In the genomic region with DNA sequence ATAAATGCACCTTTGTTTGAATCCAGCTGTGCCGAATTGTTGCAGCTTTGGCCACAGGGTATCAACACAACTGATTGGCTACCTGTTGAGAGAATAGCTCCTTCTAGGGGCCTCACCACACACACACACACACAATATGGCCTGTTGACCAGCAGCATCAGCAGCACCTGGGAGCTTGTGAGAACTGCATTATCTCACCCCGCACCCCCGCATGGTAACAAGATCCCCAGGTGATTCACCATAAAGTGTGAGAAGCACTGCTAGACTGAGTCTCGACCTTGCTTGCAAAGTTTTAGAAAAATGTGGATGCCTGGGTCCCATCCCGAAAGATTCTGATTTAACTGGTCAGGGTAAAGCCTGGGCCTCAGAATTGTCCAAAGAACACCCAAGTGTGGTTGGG, we compare ENCODE assay signal across 19 cellular contexts.
A peak's percentile ranks its signal among the peaks of the same experiment; 100 is the strongest.
DNase-seq lines count a peak whose midpoint lies in the region; FAIRE-seq and TF ChIP-seq lines count a peak whose summit lies in the region.
"Had no signal": no experiment of that assay in that cellular context is flagged by ENCODE, and none has a peak within 500 bp of the region (broad histone marks: within the 10 kb centered on the region; RNA-seq: fewer than 3 reads in every experiment).

No MANE protein-coding gene starts in this region.

- no peaks in the 10 kb centered on the region for H3K27me3 ChIP-seq in astrocyte (ENCODE audit: insufficient read depth, low read length)

- H3K27me3 Mint-ChIP-seq in Calu3 (ENCODE audit: unreplicated experiment): no peaks in the 10 kb centered on the region
- H3K27me3 Mint-ChIP-seq in astrocyte (ENCODE audit: low read depth, unreplicated experiment): no peaks in the 10 kb centered on the region
- H3K27me3 Mint-ChIP-seq: B cell; CD4-positive, alpha-beta T cell had no signal

- H3K4me3 Mint-ChIP-seq in Calu3 (ENCODE audit: low read depth, unreplicated experiment) (no peak overlapping the region), astrocyte (ENCODE audit: unreplicated experiment) (no peak overlapping the region)
- H3K4me3 Mint-ChIP-seq: B cell; CD4-positive, alpha-beta T cell; HFFc6 had no signal

- H4K20me1 ChIP-seq in astrocyte (ENCODE audit: insufficient read depth, low read length): no peaks in the 10 kb centered on the region

- H3K9ac ChIP-seq in astrocyte (ENCODE audit: low read length): no peak overlapping the region

- no peak overlapping the region for H2AFZ ChIP-seq in astrocyte (ENCODE audit: low read depth, low read length)

- H3K27ac ChIP-seq in astrocyte (ENCODE audit: low read depth, low read length): no peak overlapping the region
- H3K27ac ChIP-seq in epithelial cell of prostate: no peak overlapping the region

- intact Hi-C loops in Calu3 (cut with micrococcal nuclease; ENCODE audit: unreplicated experiment): no loop called here

- H3K4me2 ChIP-seq in astrocyte (ENCODE audit: low read length): no peak overlapping the region

- H3K4me1 ChIP-seq in astrocyte (ENCODE audit: insufficient read depth, low read length): no peaks in the 10 kb centered on the region

- no peaks in the 10 kb centered on the region for H3K9me3 ChIP-seq in astrocyte (ENCODE audit: insufficient read depth, low read depth, low read length)

- no peaks in the 10 kb centered on the region for H3K79me2 ChIP-seq in astrocyte (ENCODE audit: insufficient read depth, low read length)

- no peak overlapping the region for H3K4me3 ChIP-seq in astrocyte (ENCODE audit: insufficient read depth, low read depth, low read length)
- H3K4me3 ChIP-seq: K562 had no signal

- peak; percentile 56 for FAIRE-seq in astrocyte (lab: Jason Lieb, UNC)
- FAIRE-seq: A204.1, G401.6, GM12891, GM19239, K562 had no signal

- peaks cover 5% of the 10 kb centered on the region for H3K36me3 Mint-ChIP-seq in Calu3 (ENCODE audit: insufficient read depth, unreplicated experiment)
- H3K36me3 Mint-ChIP-seq in astrocyte (ENCODE audit: low read depth, unreplicated experiment): no peaks in the 10 kb centered on the region

- DNase-seq in Calu3 (peak; percentile 2), NCI-H146 treated with DMSO at 0.1 percent for 48 hours (lab: John Stamatoyannopoulos, UW; ENCODE audit: unreplicated experiment) (peak; percentile 41), astrocyte (ENCODE audit: low read depth) (no peak), epithelial cell of prostate (ENCODE audit: low read depth, low spot score) (peak; percentile 12), COR-L47 (lab: John Stamatoyannopoulos, UW) (no peak), NCI-H187 (lab: John Stamatoyannopoulos, UW) (no peak), NCI-H1436 treated with DMSO at 0.1 percent for 48 hours (lab: John Stamatoyannopoulos, UW) (no peak)
- DNase-seq: C1 segment of cervical spinal cord; CD4-positive, alpha-beta T cell; DMS79 treated with DMSO at 0.1 percent for 48 hours; EL; HCEC 1CT; HFFc6 had no signal

- no TSS peak for BruUV-seq in Calu3 (replicated peaks; lab: Mats Ljungman, UMichigan)

- H3K4me1 Mint-ChIP-seq in Calu3 (ENCODE audit: low read depth, unreplicated experiment): peaks cover 17% of the 10 kb centered on the region
- peaks cover 7% of the 10 kb centered on the region for H3K4me1 Mint-ChIP-seq in astrocyte (ENCODE audit: low read depth, unreplicated experiment)
- H3K4me1 Mint-ChIP-seq: B cell had no signal

- no peaks in the 10 kb centered on the region for H3K36me3 ChIP-seq in astrocyte (ENCODE audit: insufficient read depth, low read length)

- TF ChIP-seq CTCF in Calu3 (IDR thresholded peaks at IDR 0.05; ENCODE audit: unreplicated experiment) (no peak), astrocyte (IDR thresholded peaks at IDR 0.05; ENCODE audit: insufficient read depth, low read depth, low read length) (no peak)

- H3K27ac Mint-ChIP-seq in Calu3 (ENCODE audit: unreplicated experiment) (no peak overlapping the region), astrocyte (ENCODE audit: unreplicated experiment) (no peak overlapping the region)
- H3K27ac Mint-ChIP-seq: B cell; CD4-positive, alpha-beta T cell; HFFc6 had no signal

- CTCF ChIA-PET in Calu3 (lab: Charles Lee): no interaction called here

- H3K9me3 Mint-ChIP-seq in Calu3 (ENCODE audit: low read depth, unreplicated experiment): no peaks in the 10 kb centered on the region
- no peaks in the 10 kb centered on the region for H3K9me3 Mint-ChIP-seq in astrocyte (ENCODE audit: unreplicated experiment)
- H3K9me3 Mint-ChIP-seq: CD4-positive, alpha-beta T cell; HFFc6 had no signal

Comparison
In these comparisons a context has a peak if more than half of its experiments do, and no peak if none do; other contexts are left out.
1. DNase-seq: peak in Calu3 (single experiment), NCI-H146 treated with DMSO at 0.1 percent for 48 hours (single experiment) and epithelial cell of prostate (single experiment); none in astrocyte (single experiment), COR-L47 (single experiment), NCI-H187 (0 of 2) and NCI-H1436 treated with DMSO at 0.1 percent for 48 hours (single experiment).